ENCODE assay signal across 33 cellular contexts in the genomic region with DNA sequence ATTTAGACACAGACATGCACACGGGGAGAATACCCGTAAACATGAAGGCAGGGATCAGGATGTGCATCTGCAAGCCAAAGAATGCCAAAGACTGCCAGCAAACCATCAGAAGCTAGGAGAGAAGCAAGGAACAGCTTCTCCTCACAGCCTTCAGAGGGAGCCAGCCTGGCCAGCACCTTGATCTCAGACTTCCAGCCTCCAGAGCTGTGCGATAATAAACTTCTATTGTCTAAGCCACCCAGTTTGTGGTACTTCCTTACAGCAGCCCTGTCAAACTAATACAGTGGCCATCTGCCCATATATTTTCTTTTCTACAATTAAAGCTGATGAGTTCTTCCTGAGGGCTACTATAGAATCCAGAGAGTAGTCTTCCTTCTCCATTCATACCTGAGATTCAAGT.
"Had no signal": no experiment of that assay in that cellular context is flagged by ENCODE, and none has a peak within 500 bp of the region (broad histone marks: within the 10 kb centered on the region; RNA-seq: fewer than 3 reads in every experiment).

No MANE protein-coding gene starts in this region.

- H3K4me3 Mint-ChIP-seq: activated CD4-positive, alpha-beta memory T cell treated with anti-CD3 and anti-CD28 coated beads for 36 hours; activated CD4-positive, alpha-beta T cell treated with anti-CD3 and anti-CD28 coated beads for 36 hours; activated CD4-positive, alpha-beta T cell treated with anti-CD3 and anti-CD28 coated beads, Interleukin-2, amount 10 ng/mL, durations not matched to agents 24 days and 14 days; activated CD8-positive, alpha-beta T cell treated with anti-CD3 and anti-CD28 coated beads, Interleukin-2, amount 10 ng/mL, durations not matched to agents 7 days and 5 days; activated naive CD4-positive, alpha-beta T cell treated with anti-CD3 and anti-CD28 coated beads, Interleukin-2, amount 10 ng/mL, durations not matched to agents 7 days and 5 days; activated naive CD8-positive, alpha-beta T cell treated with anti-CD3 and anti-CD28 coated beads, Interleukin-2, amount 10 ng/mL, durations not matched to agents 7 days and 5 days; activated T-cell treated with anti-CD3 and anti-CD28 coated beads, Interleukin-2, amount 50 U/mL, for 24 hours; activated T-cell treated with anti-CD3 and anti-CD28 coated beads, Interleukin-2, amount 50 U/mL, for 72 hours; brain; central memory CD8-positive, alpha-beta T cell; dendritic cell treated with granulocyte-macrophage colony-stimulating factor and Interleukin-4, amounts not matched to agents 40 ng/mL and 50 ng/mL, for 4 days; T-cell; T-helper 1 cell treated with Interleukin-12 subunit alpha and Interleukin-12 subunit beta and Interleukin-4 antibody, amounts not matched to agents 30 μg/mL and 1 μg/mL, for 36 hours; T-helper 2 cell treated with Interferon-gamma antibody and Interleukin-4, amounts not matched to agents 5 μg/mL and 100 μg/mL, for 36 hours had no signal

- H3K27me3 Mint-ChIP-seq: activated CD4-positive, alpha-beta memory T cell treated with anti-CD3 and anti-CD28 coated beads for 36 hours; activated CD4-positive, alpha-beta T cell treated with anti-CD3 and anti-CD28 coated beads for 36 hours; activated CD4-positive, alpha-beta T cell treated with anti-CD3 and anti-CD28 coated beads, Interleukin-2, amount 10 ng/mL, durations not matched to agents 24 days and 14 days; activated naive CD4-positive, alpha-beta T cell treated with anti-CD3 and anti-CD28 coated beads, Interleukin-2, amount 10 ng/mL, durations not matched to agents 7 days and 5 days; activated naive CD8-positive, alpha-beta T cell treated with anti-CD3 and anti-CD28 coated beads, Interleukin-2, amount 10 ng/mL, durations not matched to agents 7 days and 5 days; activated T-cell treated with anti-CD3 and anti-CD28 coated beads, Interleukin-2, amount 50 U/mL, for 24 hours; brain; central memory CD8-positive, alpha-beta T cell; dendritic cell treated with granulocyte-macrophage colony-stimulating factor and Interleukin-4, amounts not matched to agents 40 ng/mL and 50 ng/mL, for 4 days; T-cell had no signal

- H3K27me3 ChIP-seq: ascending aorta, breast epithelium, cardiac muscle cell, dorsolateral prefrontal cortex, esophagus muscularis mucosa, foreskin keratinocyte, gastrocnemius medialis had no signal

- H3K27ac ChIP-seq: ascending aorta, breast epithelium, cardiac muscle cell, coronary artery, dorsolateral prefrontal cortex, esophagus muscularis mucosa, foreskin keratinocyte, gastrocnemius medialis had no signal

- H3K36me3 ChIP-seq: breast epithelium, cardiac muscle cell, gastrocnemius medialis had no signal

- H3K36me3 Mint-ChIP-seq: activated CD4-positive, alpha-beta memory T cell treated with anti-CD3 and anti-CD28 coated beads for 36 hours; activated naive CD4-positive, alpha-beta T cell treated with anti-CD3 and anti-CD28 coated beads, Interleukin-2, amount 10 ng/mL, durations not matched to agents 7 days and 5 days; activated naive CD4-positive, alpha-beta T cell treated with anti-CD3 and anti-CD28 coated beads, Interleukin-2, amount 50 U/mL, for 72 hours; activated naive CD8-positive, alpha-beta T cell treated with anti-CD3 and anti-CD28 coated beads, Interleukin-2, amount 10 ng/mL, durations not matched to agents 7 days and 5 days; T-cell had no signal

- H3K9me3 Mint-ChIP-seq: activated CD4-positive, alpha-beta memory T cell treated with anti-CD3 and anti-CD28 coated beads for 36 hours; activated CD4-positive, alpha-beta T cell treated with anti-CD3 and anti-CD28 coated beads, Interleukin-2, amount 10 ng/mL, durations not matched to agents 24 days and 14 days; activated naive CD4-positive, alpha-beta T cell treated with anti-CD3 and anti-CD28 coated beads, Interleukin-2, amount 10 ng/mL, durations not matched to agents 7 days and 5 days; activated naive CD4-positive, alpha-beta T cell treated with anti-CD3 and anti-CD28 coated beads, Interleukin-2, amount 50 U/mL, for 72 hours; activated naive CD8-positive, alpha-beta T cell treated with anti-CD3 and anti-CD28 coated beads, Interleukin-2, amount 10 ng/mL, durations not matched to agents 7 days and 5 days; activated T-cell treated with anti-CD3 and anti-CD28 coated beads, Interleukin-2, amount 50 U/mL, for 24 hours; activated T-cell treated with anti-CD3 and anti-CD28 coated beads, Interleukin-2, amount 50 U/mL, for 72 hours; brain; central memory CD8-positive, alpha-beta T cell; T-helper 1 cell treated with Interleukin-12 subunit alpha and Interleukin-12 subunit beta and Interleukin-4 antibody, amounts not matched to agents 30 μg/mL and 1 μg/mL, for 36 hours; T-helper 2 cell treated with Interferon-gamma antibody and Interleukin-4, amounts not matched to agents 5 μg/mL and 100 μg/mL, for 36 hours had no signal

- H3K4me3 ChIP-seq: ascending aorta, breast epithelium, cardiac muscle cell, coronary artery, dorsolateral prefrontal cortex, esophagus muscularis mucosa, gastrocnemius medialis had no signal

- H3K4me1 Mint-ChIP-seq: activated CD4-positive, alpha-beta T cell treated with anti-CD3 and anti-CD28 coated beads for 36 hours; activated CD4-positive, alpha-beta T cell treated with anti-CD3 and anti-CD28 coated beads, Interleukin-2, amount 10 ng/mL, durations not matched to agents 24 days and 14 days; activated naive CD4-positive, alpha-beta T cell treated with anti-CD3 and anti-CD28 coated beads, Interleukin-2, amount 10 ng/mL, durations not matched to agents 7 days and 5 days; activated naive CD8-positive, alpha-beta T cell treated with anti-CD3 and anti-CD28 coated beads, Interleukin-2, amount 10 ng/mL, durations not matched to agents 7 days and 5 days; brain; central memory CD8-positive, alpha-beta T cell; T-cell had no signal

- H3K9me3 ChIP-seq: ascending aorta, breast epithelium, esophagus muscularis mucosa, gastrocnemius medialis had no signal

- H3K27ac Mint-ChIP-seq: activated CD4-positive, alpha-beta memory T cell treated with anti-CD3 and anti-CD28 coated beads for 36 hours; activated CD4-positive, alpha-beta T cell treated with anti-CD3 and anti-CD28 coated beads for 36 hours; activated CD4-positive, alpha-beta T cell treated with anti-CD3 and anti-CD28 coated beads, Interleukin-2, amount 10 ng/mL, durations not matched to agents 24 days and 14 days; activated CD8-positive, alpha-beta T cell treated with anti-CD3 and anti-CD28 coated beads, Interleukin-2, amount 10 ng/mL, durations not matched to agents 7 days and 5 days; activated naive CD4-positive, alpha-beta T cell treated with anti-CD3 and anti-CD28 coated beads, Interleukin-2, amount 10 ng/mL, durations not matched to agents 7 days and 5 days; activated naive CD4-positive, alpha-beta T cell treated with anti-CD3 and anti-CD28 coated beads, Interleukin-2, amount 50 U/mL, for 72 hours; activated naive CD8-positive, alpha-beta T cell treated with anti-CD3 and anti-CD28 coated beads, Interleukin-2, amount 10 ng/mL, durations not matched to agents 7 days and 5 days; activated T-cell treated with anti-CD3 and anti-CD28 coated beads, Interleukin-2, amount 50 U/mL, for 24 hours; activated T-cell treated with anti-CD3 and anti-CD28 coated beads, Interleukin-2, amount 50 U/mL, for 72 hours; dendritic cell treated with granulocyte-macrophage colony-stimulating factor and Interleukin-4, amounts not matched to agents 40 ng/mL and 50 ng/mL, for 4 days; T-cell; T-helper 1 cell treated with Interleukin-12 subunit alpha and Interleukin-12 subunit beta and Interleukin-4 antibody, amounts not matched to agents 30 μg/mL and 1 μg/mL, for 36 hours; T-helper 2 cell treated with Interferon-gamma antibody and Interleukin-4, amounts not matched to agents 5 μg/mL and 100 μg/mL, for 36 hours had no signal

- ATAC-seq: activated CD4-positive, alpha-beta T cell treated with anti-CD3 and anti-CD28 coated beads for 36 hours; activated CD8-positive, alpha-beta T cell treated with anti-CD3 and anti-CD28 coated beads, Interleukin-2, amount 10 ng/mL, durations not matched to agents 7 days and 5 days; activated naive CD4-positive, alpha-beta T cell treated with anti-CD3 and anti-CD28 coated beads, Interleukin-2, amount 50 U/mL, for 72 hours; activated T-cell treated with anti-CD3 and anti-CD28 coated beads, Interleukin-2, amount 50 U/mL, for 72 hours; foreskin keratinocyte; gastrocnemius medialis; T-cell had no signal

- DNase-seq: activated CD4-positive, alpha-beta memory T cell treated with anti-CD3 and anti-CD28 coated beads for 36 hours; activated CD4-positive, alpha-beta T cell treated with anti-CD3 and anti-CD28 coated beads for 36 hours; activated CD4-positive, alpha-beta T cell treated with anti-CD3 and anti-CD28 coated beads, Interleukin-2, amount 10 ng/mL, durations not matched to agents 24 days and 14 days; activated CD4-positive, CD25-positive, alpha-beta regulatory T cell; activated CD4-positive, CD25-positive, alpha-beta regulatory T cell treated with anti-CD3 and anti-CD28 coated beads, Interleukin-2, amount 50 U/mL, for 72 hours; activated CD8-positive, alpha-beta memory T cell treated with anti-CD3 and anti-CD28 coated beads, Interleukin-2, amount 50 U/mL, for 48 hours; activated CD8-positive, alpha-beta T cell treated with anti-CD3 and anti-CD28 coated beads, Interleukin-2, amount 10 ng/mL, durations not matched to agents 7 days and 5 days; activated gamma-delta T cell; activated naive CD4-positive, alpha-beta T cell; activated naive CD4-positive, alpha-beta T cell treated with anti-CD3 and anti-CD28 coated beads, Interleukin-2, amount 10 ng/mL, durations not matched to agents 7 days and 5 days; activated naive CD8-positive, alpha-beta T cell treated with anti-CD3 and anti-CD28 coated beads, Interleukin-2, amount 10 ng/mL, durations not matched to agents 7 days and 5 days; activated T-cell treated with anti-CD3 and anti-CD28 coated beads for 4 hours; activated T-cell treated with anti-CD3 and anti-CD28 coated beads, Interleukin-2, amount 50 U/mL, for 24 hours; activated T-cell treated with anti-CD3 and anti-CD28 coated beads, Interleukin-2, amount 50 U/mL, for 72 hours; dorsolateral prefrontal cortex; effector memory CD4-positive, alpha-beta T cell; erythroblast; foreskin keratinocyte; gastrocnemius medialis; SW 1271; T-cell; T1000 had no signal

- H3K4me1 ChIP-seq: breast epithelium, esophagus muscularis mucosa, foreskin keratinocyte, gastrocnemius medialis had no signal
